In genomic region chr17:39230361-39230760, GRCh38 we compare ENCODE assay signal across 30 cellular contexts. TPM values are rescaled to one million over a fixed set of nuclear protein-coding genes. Genes with fewer than 3 reads are reported as not detected.
"Had no signal": no experiment of that assay in that cellular context is flagged by ENCODE, and none has a peak within 500 bp of the region (broad histone marks: within the 10 kb centered on the region; RNA-seq: fewer than 3 reads in every experiment).

No MANE protein-coding gene starts in this region.

- H3K27me3 ChIP-seq: ascending aorta had no signal

- ATAC-seq: activated naive CD4-positive, alpha-beta T cell treated with anti-CD3 and anti-CD28 coated beads, Interleukin-2, amount 50 U/mL, for 72 hours; activated T-cell treated with anti-CD3 and anti-CD28 coated beads, Interleukin-2, amount 50 U/mL, for 72 hours; foreskin keratinocyte; gastrocnemius medialis had no signal

- H3K27ac Mint-ChIP-seq: activated CD4-positive, alpha-beta memory T cell treated with anti-CD3 and anti-CD28 coated beads, Interleukin-2, amount 10 ng/mL, durations not matched to agents 7 days and 5 days; activated CD4-positive, alpha-beta T cell treated with anti-CD3 and anti-CD28 coated beads, Interleukin-2, amount 10 ng/mL, durations not matched to agents 7 days and 5 days; activated naive CD4-positive, alpha-beta T cell treated with anti-CD3 and anti-CD28 coated beads, Interleukin-2, amount 10 ng/mL, durations not matched to agents 7 days and 5 days; activated naive CD4-positive, alpha-beta T cell treated with anti-CD3 and anti-CD28 coated beads, Interleukin-2, amount 50 U/mL, for 72 hours; activated naive CD8-positive, alpha-beta T cell treated with anti-CD3 and anti-CD28 coated beads, Interleukin-2, amount 10 ng/mL, durations not matched to agents 7 days and 5 days; activated T-cell treated with anti-CD3 and anti-CD28 coated beads, Interleukin-2, amount 50 U/mL, for 24 hours; activated T-cell treated with anti-CD3 and anti-CD28 coated beads, Interleukin-2, amount 50 U/mL, for 72 hours; dendritic cell treated with granulocyte-macrophage colony-stimulating factor and Interleukin-4, amounts not matched to agents 40 ng/mL and 50 ng/mL, for 4 days; endodermal cell had no signal

- H3K36me3 Mint-ChIP-seq: activated naive CD4-positive, alpha-beta T cell treated with anti-CD3 and anti-CD28 coated beads, Interleukin-2, amount 10 ng/mL, durations not matched to agents 7 days and 5 days; activated naive CD4-positive, alpha-beta T cell treated with anti-CD3 and anti-CD28 coated beads, Interleukin-2, amount 50 U/mL, for 72 hours; brain had no signal

- H3K36me3 ChIP-seq: ascending aorta, esophagus muscularis mucosa, gastrocnemius medialis had no signal

- H3K4me1 ChIP-seq: foreskin keratinocyte had no signal

- DNase-seq: activated CD4-positive, alpha-beta memory T cell treated with anti-CD3 and anti-CD28 coated beads, Interleukin-2, amount 10 ng/mL, durations not matched to agents 7 days and 5 days; activated CD4-positive, alpha-beta T cell treated with anti-CD3 and anti-CD28 coated beads for 1 hour; activated CD4-positive, alpha-beta T cell treated with anti-CD3 and anti-CD28 coated beads for 4 hours; activated CD4-positive, alpha-beta T cell treated with anti-CD3 and anti-CD28 coated beads, Interleukin-2, amount 10 ng/mL, durations not matched to agents 7 days and 5 days; activated CD4-positive, alpha-beta T cell treated with anti-CD3 and anti-CD28 coated beads, Interleukin-2, amount 50 U/mL, for 4 hours; activated CD8-positive, alpha-beta memory T cell treated with anti-CD3 and anti-CD28 coated beads, Interleukin-2, amount 50 U/mL, for 48 hours; activated gamma-delta T cell; activated naive CD4-positive, alpha-beta T cell; activated naive CD4-positive, alpha-beta T cell treated with anti-CD3 and anti-CD28 coated beads, Interleukin-2, amount 10 ng/mL, durations not matched to agents 7 days and 5 days; activated naive CD8-positive, alpha-beta T cell treated with anti-CD3 and anti-CD28 coated beads, Interleukin-2, amount 10 ng/mL, durations not matched to agents 7 days and 5 days; activated T-cell treated with anti-CD3 and anti-CD28 coated beads for 4 hours; activated T-cell treated with anti-CD3 and anti-CD28 coated beads, Interleukin-2, amount 50 U/mL, for 24 hours; activated T-cell treated with anti-CD3 and anti-CD28 coated beads, Interleukin-2, amount 50 U/mL, for 72 hours; dorsolateral prefrontal cortex; effector memory CD4-positive, alpha-beta T cell; erythroblast; foreskin keratinocyte; gastrocnemius medialis; glutamatergic neuron; T-helper 2 cell had no signal

- H3K4me3 ChIP-seq: ascending aorta, coronary artery, dorsolateral prefrontal cortex, esophagus muscularis mucosa, gastrocnemius medialis had no signal

- H3K9me3 Mint-ChIP-seq: activated CD4-positive, alpha-beta memory T cell treated with anti-CD3 and anti-CD28 coated beads, Interleukin-2, amount 10 ng/mL, durations not matched to agents 7 days and 5 days; activated CD4-positive, alpha-beta T cell treated with anti-CD3 and anti-CD28 coated beads, Interleukin-2, amount 10 ng/mL, durations not matched to agents 7 days and 5 days; activated naive CD4-positive, alpha-beta T cell treated with anti-CD3 and anti-CD28 coated beads, Interleukin-2, amount 10 ng/mL, durations not matched to agents 7 days and 5 days; activated naive CD4-positive, alpha-beta T cell treated with anti-CD3 and anti-CD28 coated beads, Interleukin-2, amount 50 U/mL, for 72 hours; activated naive CD8-positive, alpha-beta T cell treated with anti-CD3 and anti-CD28 coated beads, Interleukin-2, amount 10 ng/mL, durations not matched to agents 7 days and 5 days; activated T-cell treated with anti-CD3 and anti-CD28 coated beads, Interleukin-2, amount 50 U/mL, for 24 hours; activated T-cell treated with anti-CD3 and anti-CD28 coated beads, Interleukin-2, amount 50 U/mL, for 72 hours; central memory CD8-positive, alpha-beta T cell; dendritic cell treated with granulocyte-macrophage colony-stimulating factor and Interleukin-4, amounts not matched to agents 40 ng/mL and 50 ng/mL, for 4 days; endodermal cell had no signal

- H3K9me3 ChIP-seq: ascending aorta, esophagus muscularis mucosa, gastrocnemius medialis had no signal

- H3K27ac ChIP-seq: esophagus muscularis mucosa, foreskin keratinocyte, gastrocnemius medialis had no signal

- H3K4me3 Mint-ChIP-seq: activated CD4-positive, alpha-beta memory T cell treated with anti-CD3 and anti-CD28 coated beads, Interleukin-2, amount 10 ng/mL, durations not matched to agents 7 days and 5 days; activated CD4-positive, alpha-beta T cell treated with anti-CD3 and anti-CD28 coated beads, Interleukin-2, amount 10 ng/mL, durations not matched to agents 7 days and 5 days; activated naive CD4-positive, alpha-beta T cell treated with anti-CD3 and anti-CD28 coated beads, Interleukin-2, amount 10 ng/mL, durations not matched to agents 7 days and 5 days; activated naive CD8-positive, alpha-beta T cell treated with anti-CD3 and anti-CD28 coated beads, Interleukin-2, amount 10 ng/mL, durations not matched to agents 7 days and 5 days; activated T-cell treated with anti-CD3 and anti-CD28 coated beads, Interleukin-2, amount 50 U/mL, for 24 hours; activated T-cell treated with anti-CD3 and anti-CD28 coated beads, Interleukin-2, amount 50 U/mL, for 72 hours; brain; central memory CD8-positive, alpha-beta T cell; dendritic cell treated with granulocyte-macrophage colony-stimulating factor and Interleukin-4, amounts not matched to agents 40 ng/mL and 50 ng/mL, for 4 days; endodermal cell had no signal

RNA-seq across cellular contexts. Expression of gene STAC2, which starts 4.6 kb away (rescaled TPM):
- total RNA-seq: activated CD4-positive, alpha-beta memory T cell treated with anti-CD3 and anti-CD28 coated beads, Interleukin-2, amount 10 ng/mL, durations not matched to agents 7 days and 5 days; activated CD4-positive, alpha-beta T cell treated with anti-CD3 and anti-CD28 coated beads, Interleukin-2, amount 10 ng/mL, durations not matched to agents 7 days and 5 days; activated naive CD4-positive, alpha-beta T cell treated with anti-CD3 and anti-CD28 coated beads, Interleukin-2, amount 50 U/mL, for 72 hours; activated naive CD8-positive, alpha-beta T cell treated with anti-CD3 and anti-CD28 coated beads, Interleukin-2, amount 10 ng/mL, durations not matched to agents 7 days and 5 days; bronchial epithelial cell; foreskin keratinocyte; gastrocnemius medialis; T-helper 1 cell treated with Interleukin-12 subunit alpha and Interleukin-12 subunit beta and Interleukin-4 antibody, amounts not matched to agents 30 ng/mL and 1 ng/mL, for 36 hours had no signal
- polyA plus RNA-seq: foreskin keratinocyte had no signal
